Comparison of ENCODE assay signal across 9 cellular contexts in the genomic region with DNA sequence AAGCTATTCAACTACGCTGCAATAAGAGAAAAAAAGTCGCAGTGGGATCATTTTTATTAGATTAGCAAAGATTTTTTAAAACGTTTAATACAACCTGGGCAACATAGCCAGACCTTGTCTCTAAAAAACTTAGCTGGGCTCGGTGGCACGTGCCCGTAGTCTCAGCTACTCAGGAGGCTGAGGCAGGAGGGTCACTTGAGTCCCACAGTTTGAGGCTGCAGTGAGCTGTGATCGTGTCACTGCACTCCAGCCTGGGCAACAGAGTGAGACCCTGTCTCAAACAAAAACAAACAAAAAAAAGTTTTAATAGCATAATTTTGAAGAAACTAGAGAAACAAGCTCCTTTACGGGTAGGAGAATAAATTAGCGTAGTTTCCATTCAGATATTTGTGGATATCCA. TPM values are rescaled to one million over a fixed set of nuclear protein-coding genes. Genes with fewer than 3 reads are reported as not detected.
DNase-seq lines count a peak whose midpoint lies in the region; ATAC-seq, FAIRE-seq and TF ChIP-seq lines count a peak whose summit lies in the region.
"Had no signal": no experiment of that assay in that cellular context is flagged by ENCODE, and none has a peak within 500 bp of the region (broad histone marks: within the 10 kb centered on the region; RNA-seq: fewer than 3 reads in every experiment).

No MANE protein-coding gene starts in this region.

- dilution Hi-C loops in IMR-90 (cut with HindIII; ENCODE audit: low sequenced_read_pairs, unreplicated experiment) = no loop called here

- POLR2A ChIA-PET in IMR-90 (lab: Charles Lee; ENCODE audit: unreplicated experiment) = interaction anchor here (0.6 kb wide), 1 partner anchor 31 kb away, joined by 6 read pairs; no protein-coding TSS in a partner anchor
- POLR2A ChIA-PET in GM12878 (lab: Charles Lee) = interaction anchor here (1.5 to 3.8 kb wide), 3 partner anchors 17 to 126 kb away, joined by 3 to 28 read pairs (median 5); no protein-coding TSS in a partner anchor
- POLR2A ChIA-PET in naive thymus-derived CD8-positive, alpha-beta T cell (lab: Charles Lee) = interaction anchor here (0.7 to 4.2 kb wide), 6 partner anchors 10 to 227 kb away, joined by 3 to 49 read pairs (median 6); no protein-coding TSS in a partner anchor

- TF ChIP-seq CTCF in IMR-90 (conservative IDR thresholded peaks at IDR 0.05; ENCODE audit: low read depth, low read length) = no peak
- no peak for TF ChIP-seq CTCF in GM12878 (IDR thresholded peaks at IDR 0.05 in 2 of 3, conservative IDR thresholded peaks at IDR 0.05 in 1 of 3; ENCODE audit: control insufficient read depth in 2 of 3, extremely low read depth in 1 of 3, insufficient read depth in 1 of 3, low read depth in 3 of 3, low read length in 3 of 3)

- no peak for TF ChIP-seq POLR2A in IMR-90 (IDR thresholded peaks at IDR 0.05; ENCODE audit: low read depth, low read length)
- TF ChIP-seq POLR2A in GM12878 (IDR thresholded peaks at IDR 0.05; ENCODE audit: low read depth, low read length) = no peak

- H3K56ac ChIP-seq in IMR-90 (ENCODE audit: extremely low read depth, insufficient read depth, low read length) = no peak overlapping the region
- no peak overlapping the region for H3K56ac ChIP-seq in mesendoderm (ENCODE audit: low read length)

- no peak overlapping the region for H4K91ac ChIP-seq in IMR-90 (ENCODE audit: insufficient read depth, low read depth, low read length)

- H2BK5ac ChIP-seq in IMR-90 (ENCODE audit: low read depth, low read length, poor library complexity, severe bottlenecking) (no peak overlapping the region), mesendoderm (ENCODE audit: low read length) (no peak overlapping the region)

- H4K8ac ChIP-seq in IMR-90 (ENCODE audit: low read depth in 2 of 2, low read length in 2 of 2) = peak overlapping the region; percentile 92 to 96
- no peak overlapping the region for H4K8ac ChIP-seq in mesendoderm (ENCODE audit: low read depth, low read length)

- BruUV-seq in IMR-90 (replicated peaks; lab: Mats Ljungman, UMichigan) = no TSS peak
- BruUV-seq in GM12878 (replicated peaks; lab: Mats Ljungman, UMichigan) = no TSS peak

- peak overlapping the region; percentile 100 for H3K27ac ChIP-seq in BLaER1
- no peak overlapping the region for H3K27ac ChIP-seq in IMR-90 (ENCODE audit: insufficient read depth, low read length)
- H3K27ac ChIP-seq in GM12878 (ENCODE audit: control insufficient read depth, insufficient read depth) = no peak overlapping the region; the same call in 1 of the 2 replicates
- H3K27ac ChIP-seq in mesendoderm (ENCODE audit: low read depth, low read length) = no peak overlapping the region

- H3K36me3 Mint-ChIP-seq in naive thymus-derived CD8-positive, alpha-beta T cell = no peaks in the 10 kb centered on the region

- no peak overlapping the region for H3K14ac ChIP-seq in IMR-90 (replicated peaks; ENCODE audit: low read depth, low read length)

- no peak overlapping the region for H2BK15ac ChIP-seq in IMR-90 (ENCODE audit: low read depth, low read length)
- no peak overlapping the region for H2BK15ac ChIP-seq in mesendoderm (replicated peaks; ENCODE audit: low read depth)

- H3K9me3 ChIP-seq in BLaER1 = no peaks in the 10 kb centered on the region
- no peaks in the 10 kb centered on the region for H3K9me3 ChIP-seq in IMR-90 (ENCODE audit: control insufficient read depth, insufficient read depth, low read length)
- H3K9me3 ChIP-seq in GM12878 (replicated peaks; ENCODE audit: control insufficient read depth, insufficient read depth, low read length) = no peaks in the 10 kb centered on the region

- intact Hi-C loops in IMR-90 (cut with micrococcal nuclease) (no loop called here), GM12878 (cut with micrococcal nuclease; ENCODE audit: unreplicated experiment) (no loop called here)

- no peak for TF ChIP-seq RAD21 in IMR-90 (IDR thresholded peaks at IDR 0.05; ENCODE audit: low read length)
- TF ChIP-seq RAD21 in GM12878 (IDR thresholded peaks at IDR 0.05; ENCODE audit: insufficient read depth, low read depth, low read length) = no peak

- FAIRE-seq in GM12878 (lab: Jason Lieb, UNC) = no peak

- H4K5ac ChIP-seq in IMR-90 (ENCODE audit: low read depth, low read length) (peak overlapping the region; percentile 42; the same call in 1 of the 2 replicates), mesendoderm (ENCODE audit: low read length) (no peak overlapping the region)

- H3K4me2 ChIP-seq in BLaER1 = peak overlapping the region; percentile 84
- H3K4me2 ChIP-seq in IMR-90 (ENCODE audit: low read depth, low read length) = no peak overlapping the region
- H3K4me2 ChIP-seq in GM12878 (ENCODE audit: control insufficient read depth, insufficient read depth) = peak overlapping the region; percentile 49
- no peak overlapping the region for H3K4me2 ChIP-seq in mesendoderm (ENCODE audit: low read length)

- in situ Hi-C loops in IMR-90 (cut with MboI; ENCODE audit: low sequenced_read_pairs) (no loop called here), GM12878 (cut with MboI) (no loop called here)

- peak overlapping the region; percentile 90 for H3K4me3 ChIP-seq in BLaER1
- H3K4me3 ChIP-seq in IMR-90 (ENCODE audit: insufficient read depth, low read depth, low read length) = no peak overlapping the region
- peak overlapping the region; percentile 65; the same call in 1 of the 2 replicates for H3K4me3 ChIP-seq in GM12878
- no peak overlapping the region for H3K4me3 ChIP-seq in mesendoderm (ENCODE audit: low read length)

- WGBS in IMR-90 (ENCODE audit: extremely low coverage in 2 of 2, insufficient read length in 1 of 2), 2 experiments = 79% methylated on average over 4 of the region's 9 CpGs; no CpG with 5 or more reads in 1 of the 2 experiments
- 71% methylated on average over 9 of the region's 9 CpGs for WGBS in GM12878 (ENCODE audit: insufficient coverage, insufficient replicate concordance, low lambda C conversion rate, missing lambda C conversion rate)
- no CpG with 5 or more reads among the region's 9 CpGs for WGBS in mesendoderm (ENCODE audit: extremely low coverage, insufficient coverage, low lambda C conversion rate)

- H3K36me3 ChIP-seq in BLaER1 = no peaks in the 10 kb centered on the region
- H3K36me3 ChIP-seq in IMR-90 (ENCODE audit: control insufficient read depth, insufficient read depth, low read length) = no peaks in the 10 kb centered on the region
- H3K36me3 ChIP-seq in GM12878 (ENCODE audit: control insufficient read depth in 2 of 2, insufficient read depth in 2 of 2, low read length in 1 of 2) = no peaks in the 10 kb centered on the region
- no peaks in the 10 kb centered on the region for H3K36me3 ChIP-seq in mesendoderm (ENCODE audit: control insufficient read depth, insufficient read depth, low read length)

- peaks cover 12 to 39% (median 32%) of the 10 kb centered on the region in 4 donors for H3K4me1 Mint-ChIP-seq in naive thymus-derived CD8-positive, alpha-beta T cell

- peak overlapping the region; percentile 69 for H2AK9ac ChIP-seq in IMR-90 (replicated peaks; ENCODE audit: low read depth, low read length, poor library complexity)

- no peaks in the 10 kb centered on the region for H3K27me3 Mint-ChIP-seq in naive thymus-derived CD8-positive, alpha-beta T cell

- H3K4me3 Mint-ChIP-seq in naive thymus-derived CD8-positive, alpha-beta T cell = peak overlapping the region in 9 of 10 donors; percentile 80 to 95 (median 90)

- H3K4ac ChIP-seq in IMR-90 (ENCODE audit: low read depth, low read length) (0 out of 2 replicates have a peak overlapping the region, but pooled peaks have one; percentile 1), mesendoderm (ENCODE audit: low read depth, low read length) (no peak overlapping the region)

- H2AK5ac ChIP-seq in IMR-90 (ENCODE audit: low read depth, low read length) = no peak overlapping the region
- no peak overlapping the region for H2AK5ac ChIP-seq in mesendoderm (ENCODE audit: low read length)

- H3K18ac ChIP-seq in IMR-90 (ENCODE audit: low read depth, low read length) = no peak overlapping the region
- H3K18ac ChIP-seq in mesendoderm (ENCODE audit: low read length) = no peak overlapping the region

- CTCF ChIA-PET in IMR-90 (lab: Yijun Ruan, JAX) = interaction anchor here (0.6 kb wide), 1 partner anchor 30 kb away, joined by 4 read pairs; no protein-coding TSS in a partner anchor
- CTCF ChIA-PET in GM12878 (lab: Yijun Ruan, JAX) = interaction anchor here (0.6 to 3.6 kb wide), 12 partner anchors 8 to 245 kb away, joined by 3 to 21 read pairs (median 4); no protein-coding TSS in a partner anchor

- ATAC-seq in IMR-90 (ENCODE audit: low read depth) = no peak
- no peak for ATAC-seq in GM12878
- ATAC-seq in naive thymus-derived CD8-positive, alpha-beta T cell = no peak

- H3K4me1 ChIP-seq in BLaER1 = peaks cover 64% of the 10 kb centered on the region
- H3K4me1 ChIP-seq in IMR-90 (ENCODE audit: control insufficient read depth, insufficient read depth, low read length) = peaks cover 3% of the 10 kb centered on the region
- peaks cover 6% of the 10 kb centered on the region for H3K4me1 ChIP-seq in GM12878 (ENCODE audit: control insufficient read depth, insufficient read depth, low read length)
- H3K4me1 ChIP-seq in mesendoderm (ENCODE audit: control insufficient read depth, low read depth, low read length) = no peaks in the 10 kb centered on the region

- no peaks in the 10 kb centered on the region for H4K20me1 ChIP-seq in BLaER1
- H4K20me1 ChIP-seq in IMR-90 (ENCODE audit: insufficient read depth, low read length) = peaks cover 5% of the 10 kb centered on the region
- H4K20me1 ChIP-seq in GM12878 (ENCODE audit: control insufficient read depth, insufficient read depth) = no peaks in the 10 kb centered on the region

- peaks cover 20% of the 10 kb centered on the region; the same call in 1 of the 2 replicates for H3K9me1 ChIP-seq in IMR-90 (ENCODE audit: insufficient read depth, low read length)

- DNase-seq in IMR-90 (no peak), GM12878 (ENCODE audit: low read depth, low spot score) (no peak), MV-4-11 (lab: John Stamatoyannopoulos, UW) (no peak), GF-D8 (lab: John Stamatoyannopoulos, UW) (no peak), RKO (ENCODE audit: low spot score) (no peak), mesendoderm (no peak)
- DNase-seq in naive thymus-derived CD8-positive, alpha-beta T cell = no peak
- DNase-seq: NCI-H524 treated with DMSO at 0.1 percent for 48 hours had no signal

- no peak overlapping the region for H2AFZ ChIP-seq in IMR-90 (replicated peaks; ENCODE audit: low read length, poor library complexity)
- H2AFZ ChIP-seq in GM12878 (ENCODE audit: control insufficient read depth, low read depth, low read length) = no peak overlapping the region

- no peak for TF ChIP-seq EP300 in GM12878 (IDR thresholded peaks at IDR 0.05; ENCODE audit: borderline replicate concordance in 1 of 2, control insufficient read depth in 1 of 2, low read depth in 2 of 2, low read length in 2 of 2)

- SMC1A ChIA-PET in GM12878 (lab: Charles Lee; ENCODE audit: uncharacterized antibody, unreplicated experiment) = interaction anchor here (0.6 to 4.6 kb wide), 12 partner anchors 12 to 237 kb away, joined by 3 to 51 read pairs (median 4); no protein-coding TSS in a partner anchor

- no peaks in the 10 kb centered on the region for H3K9me3 Mint-ChIP-seq in naive thymus-derived CD8-positive, alpha-beta T cell

- RAD21 ChIA-PET in GM12878 (lab: Charles Lee; ENCODE audit: unreplicated experiment) = interaction anchor here (0.8 to 3.7 kb wide), 11 partner anchors 13 to 237 kb away, joined by 3 to 39 read pairs (median 4); no protein-coding TSS in a partner anchor

- H3K23ac ChIP-seq in IMR-90 (ENCODE audit: low read depth, low read length) (no peak overlapping the region), mesendoderm (ENCODE audit: low read length) (no peak overlapping the region)

- no peaks in the 10 kb centered on the region for H3K27me3 ChIP-seq in BLaER1
- H3K27me3 ChIP-seq in IMR-90 (ENCODE audit: control insufficient read depth, insufficient read depth, low read length) = no peaks in the 10 kb centered on the region
- no peaks in the 10 kb centered on the region for H3K27me3 ChIP-seq in GM12878 (replicated peaks in 1 of 2; ENCODE audit: control insufficient read depth in 2 of 2, insufficient read depth in 2 of 2, low read length in 1 of 2)
- H3K27me3 ChIP-seq in mesendoderm (ENCODE audit: insufficient read depth, low read length, poor library complexity) = no peaks in the 10 kb centered on the region

- H3K79me1 ChIP-seq in IMR-90 (ENCODE audit: low read depth in 1 of 2, low read length in 2 of 2) = peaks cover 5 to 38% of the 10 kb centered on the region in 2 experiments; a peak in 3 of 4 replicates
- H3K79me1 ChIP-seq in mesendoderm (ENCODE audit: low read length) = no peaks in the 10 kb centered on the region

- H3K27ac Mint-ChIP-seq in naive thymus-derived CD8-positive, alpha-beta T cell = peak overlapping the region in 6 of 10 donors; percentile 88 to 97 (median 95)

- no peak overlapping the region for H2BK20ac ChIP-seq in IMR-90 (ENCODE audit: low read depth, low read length)

- H3K9ac ChIP-seq in BLaER1 (peak overlapping the region; percentile 100), IMR-90 (ENCODE audit: low read depth, low read length) (no peak overlapping the region), GM12878 (ENCODE audit: control insufficient read depth, insufficient read depth, low read length) (peak overlapping the region; percentile 79), mesendoderm (ENCODE audit: low read length) (no peak overlapping the region)

- no peak overlapping the region for H2BK120ac ChIP-seq in IMR-90 (ENCODE audit: low read depth, low read length)
- H2BK120ac ChIP-seq in mesendoderm (ENCODE audit: low read depth, low read length) = no peak overlapping the region

- H3K79me2 ChIP-seq in GM12878 (ENCODE audit: control insufficient read depth, insufficient read depth, low read length) = peaks cover 34% of the 10 kb centered on the region
- peaks cover 2% of the 10 kb centered on the region for H3K79me2 ChIP-seq in mesendoderm (ENCODE audit: control insufficient read depth, insufficient read depth, low read length)

RNA-seq across cellular contexts. Expression of a gene that starts 1.0 kb away (rescaled TPM):
- total RNA-seq in IMR-90 (2012; rRNA removed) (5.6 and 8.8 TPM in 2 replicates), GM12878 (2014; rRNA removed) (9.8 and 10.5 TPM in 2 replicates), GM12878 (2014; rRNA removed; fragmentation: Illumina TruSeq; extraction: Trizol) (6.3 and 6.8 TPM in 2 replicates), GM12878 (2021) (10.8 and 16.0 TPM in 2 replicates)
- polyA plus RNA-seq in IMR-90 (2012; rRNA removed) (7.3 and 7.6 TPM in 2 replicates), GM12878 (2011; rRNA removed) (6.1 and 12.5 TPM in 2 replicates), GM12878 (2014; fragmentation: Illumina TruSeq; extraction: Trizol) (6.0 and 9.0 TPM in 2 replicates), GM12878 (2014; fragmentation: Nextera tagmentation; extraction: Ambion mirVana) (1 to 10 TPM; 2.2 to 2.8 TPM), GM12878 (2014; rRNA removed) (12.4 and 16.2 TPM in 2 replicates), GM12878 (2016; fragmentation: Nextera tagmentation; extraction: Ambion mirVana) (1 to 10 TPM; 7.2 to 8.2 TPM)
- 2.5 and 3.2 TPM in 2 replicates for polyA plus RNA-seq in IMR-90 (2012; cell fraction: cytosol; rRNA removed)
- 32.6 and 43.8 TPM in 2 replicates for polyA plus RNA-seq in IMR-90 (2012; cell fraction: nucleus; rRNA removed; ENCODE audit: low replicate concordance)
- 44.8 and 48.4 TPM in 2 replicates for total RNA-seq in GM12878 (2013; cell fraction: nucleolus; rRNA removed)
- 7.0 TPM for polyA plus RNA-seq in GM12878 (2011; ENCODE audit: low read depth)
- polyA plus RNA-seq in GM12878 (2011; cell fraction: cytosol; rRNA removed) = 11.1 and 15.7 TPM in 2 replicates
- 107 and 122 TPM in 2 replicates for polyA plus RNA-seq in GM12878 (2011; cell fraction: nucleus; rRNA removed)
- 10.3 and 10.7 TPM in 2 replicates for polyA plus RNA-seq in GM12878 (2012)
- polyA minus RNA-seq in GM12878 (2011; rRNA and poly(A)+ RNA removed) = 17.7 and 31.5 TPM in 2 replicates
- 4.0 and 8.4 TPM in 2 replicates for polyA minus RNA-seq in GM12878 (2011; cell fraction: cytosol; rRNA and poly(A)+ RNA removed)
- polyA minus RNA-seq in GM12878 (2011; cell fraction: nucleus; rRNA and poly(A)+ RNA removed) = 19.6 and 32.8 TPM in 2 replicates
- total RNA-seq in naive thymus-derived CD8-positive, alpha-beta T cell = 10 to 100 TPM; 20.6 to 23.2 TPM
- polyA plus RNA-seq in naive thymus-derived CD8-positive, alpha-beta T cell = 1 to 10 TPM in 2 of 3 donors, under 1 TPM in 1; 0.77 to 2.9 (median 2.4) TPM
- 3.9 TPM for polyA plus RNA-seq in mesendoderm (2013, experiment 1 of 2)
- polyA plus RNA-seq in mesendoderm (2013, experiment 2 of 2) = 3.8 TPM

Comparison
In these comparisons a context has a peak if more than half of its experiments do, and no peak if none do; other contexts are left out.
1. H3K4me2 ChIP-seq: peak in BLaER1 (single experiment) and GM12878 (single experiment); none in IMR-90 (single experiment) and mesendoderm (single experiment).
2. H3K4me3 ChIP-seq: peak in BLaER1 (single experiment) and GM12878 (single experiment); none in IMR-90 (single experiment) and mesendoderm (single experiment).
3. H3K9ac ChIP-seq: peak in BLaER1 (single experiment) and GM12878 (single experiment); none in IMR-90 (single experiment) and mesendoderm (single experiment).